In the genomic region with DNA sequence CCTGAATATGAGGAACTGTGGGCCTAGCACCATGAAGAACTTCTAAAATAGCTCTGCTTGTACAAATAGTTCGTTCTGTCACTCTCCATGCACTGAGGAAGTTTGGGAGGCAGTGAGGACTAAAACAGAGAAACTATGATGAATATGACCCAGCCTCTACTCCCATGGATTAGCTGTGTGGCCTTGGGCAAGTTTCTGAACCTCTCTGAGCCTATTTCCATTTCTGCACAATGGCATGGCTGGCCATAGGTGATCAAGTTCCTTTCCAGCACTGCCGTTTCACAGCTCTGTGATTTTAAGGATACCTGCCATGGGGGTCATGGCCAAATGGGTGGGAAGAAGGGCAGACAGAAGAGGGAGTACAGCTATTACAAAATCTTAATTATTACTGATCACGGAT, we compare ENCODE assay signal across 32 cellular contexts. TPM values are rescaled to one million over a fixed set of nuclear protein-coding genes. Genes with fewer than 3 reads are reported as not detected.
DNase-seq lines count a peak whose midpoint lies in the region; ATAC-seq, FAIRE-seq and TF ChIP-seq lines count a peak whose summit lies in the region.
"Had no signal": no experiment of that assay in that cellular context is flagged by ENCODE, and none has a peak within 500 bp of the region (broad histone marks: within the 10 kb centered on the region; RNA-seq: fewer than 3 reads in every experiment).

No MANE protein-coding gene starts in this region.

- H3K4me3 ChIP-seq in right cardiac atrium (ENCODE audit: low read length) (no peak overlapping the region), HepG2 (replicated peaks in 1 of 3; ENCODE audit: insufficient read depth in 1 of 3, low read depth in 2 of 3, low read length in 3 of 3) (no peak overlapping the region), gastrocnemius medialis (no peak overlapping the region)
- H3K4me3 ChIP-seq: upper lobe of left lung had no signal

- TF ChIP-seq CTCF in HepG2 (CRISPR knock-in tag; IDR thresholded peaks at IDR 0.05) (no peak), gastrocnemius medialis (IDR thresholded peaks at IDR 0.05 in 4 of 5, conservative IDR thresholded peaks at IDR 0.05 in 1 of 5) (no peak)

- POLR2A ChIA-PET in HepG2 (lab: Yijun Ruan, JAX), result interaction anchor here (0.7 kb wide), 1 partner anchor 10 kb away, joined by 3 read pairs; no protein-coding TSS in a partner anchor
- POLR2A ChIA-PET in activated CD4-positive, alpha-beta T cell treated with anti-CD3 and anti-CD28 coated beads, Interleukin-2, amount 10 ng/mL, durations not matched to agents 7 days and 5 days (lab: Charles Lee), result no interaction called here

- CTCF ChIA-PET in HepG2 (lab: Yijun Ruan, JAX; ENCODE audit: low intra/inter-chr PET ratio, low total read pairs), result no interaction called here
- CTCF ChIA-PET in activated CD4-positive, alpha-beta T cell treated with anti-CD3 and anti-CD28 coated beads, Interleukin-2, amount 10 ng/mL, durations not matched to agents 7 days and 5 days (lab: Charles Lee), result interaction anchor here (0.9 kb wide), 1 partner anchor 258 kb away, joined by 3 read pairs; no protein-coding TSS in a partner anchor

- H3K79me2 ChIP-seq in HepG2 (ENCODE audit: insufficient read depth, low read length), result peaks cover 56% of the 10 kb centered on the region

- TF ChIP-seq EP300 in HepG2 (IDR thresholded peaks at IDR 0.05; ENCODE audit: low read depth in 2 of 2, low read length in 2 of 2) (no peak), HepG2 (CRISPR knock-in tag; IDR thresholded peaks at IDR 0.05; ENCODE audit: borderline replicate concordance) (no peak)

- no peaks in the 10 kb centered on the region for H4K20me1 ChIP-seq in HepG2 (ENCODE audit: insufficient read depth, low read length)

- no peaks in the 10 kb centered on the region for H3K4me1 Mint-ChIP-seq in activated CD4-positive, alpha-beta T cell treated with anti-CD3 and anti-CD28 coated beads, Interleukin-2, amount 10 ng/mL, durations not matched to agents 7 days and 5 days

- H3K9me3 ChIP-seq in right cardiac atrium (ENCODE audit: control insufficient read depth, low read length) (no peaks in the 10 kb centered on the region), HepG2 (ENCODE audit: low read length) (no peaks in the 10 kb centered on the region), gastrocnemius medialis (no peaks in the 10 kb centered on the region)
- H3K9me3 ChIP-seq: upper lobe of left lung had no signal

- in situ Hi-C loops in HepG2 (cut with HindIII; ENCODE audit: extremely low pct_ligation_motif_present, low pct_unique_long_range_greater_than_20kb), result no loop called here
- in situ Hi-C loops in gastrocnemius medialis (cut with MboI; ENCODE audit: low sequenced_read_pairs in 4 of 4), result no loop called here

- H3K4me2 ChIP-seq in HepG2 (ENCODE audit: low read depth, low read length), result peak overlapping the region; percentile 6; the same call in 1 of the 2 replicates

- H3K4me3 Mint-ChIP-seq in activated CD4-positive, alpha-beta T cell treated with anti-CD3 and anti-CD28 coated beads, Interleukin-2, amount 10 ng/mL, durations not matched to agents 7 days and 5 days, result no peak overlapping the region
- H3K4me3 Mint-ChIP-seq: activated CD8-positive, alpha-beta T cell treated with anti-CD3 and anti-CD28 coated beads for 36 hours; activated T-helper 1 cell treated with anti-CD3 and anti-CD28 coated beads, Interleukin-12 subunit alpha, Interleukin-12 subunit beta, Interleukin-2, Interleukin-4 antibody, amounts not matched to agents 30 ng/mL and 10 ng/mL and 1 ng/mL, durations not matched to agents 14 hours and 24 hours and 36 hours; CD4-positive, alpha-beta T cell; dendritic cell treated with granulocyte-macrophage colony-stimulating factor and Interleukin-4, amounts not matched to agents 40 ng/mL and 50 ng/mL, for 4 days; endodermal cell had no signal

- peak overlapping the region; percentile 40 for H3K27ac ChIP-seq in right cardiac atrium (ENCODE audit: low read length)
- H3K27ac ChIP-seq in HepG2 (ENCODE audit: extremely low read length, insufficient read depth, low read length), result no peak overlapping the region
- peak overlapping the region; percentile 31 to 78 (median 45) for H3K27ac ChIP-seq in gastrocnemius medialis
- H3K27ac ChIP-seq: parathyroid adenoma, upper lobe of left lung had no signal

- DNase-seq in right cardiac atrium, result no peak
- no peak for DNase-seq in left ventricle myocardium superior
- no peak for DNase-seq in HepG2 (ENCODE audit: low spot score)
- no peak for DNase-seq in gastrocnemius medialis
- no peak for DNase-seq in SW 1271 (lab: John Stamatoyannopoulos, UW)
- DNase-seq in activated CD4-positive, alpha-beta T cell treated with anti-CD3 and anti-CD28 coated beads, Interleukin-2, amount 10 ng/mL, durations not matched to agents 7 days and 5 days, result no peak
- DNase-seq in activated naive CD4-positive, alpha-beta T cell (lab: John Stamatoyannopoulos, UW), result no peak
- DNase-seq: activated CD4-positive, CD25-positive, alpha-beta regulatory T cell treated with anti-CD3 and anti-CD28 coated beads, Interleukin-2, amount 50 U/mL, for 72 hours; activated CD8-positive, alpha-beta memory T cell treated with anti-CD3 and anti-CD28 coated beads, Interleukin-2, amount 50 U/mL, for 48 hours; activated CD8-positive, alpha-beta T cell treated with anti-CD3 and anti-CD28 coated beads for 36 hours; activated naive CD4-positive, alpha-beta T cell treated with anti-CD3 and anti-CD28 coated beads, Interleukin-2, amount 50 U/mL, for 16 hours; AML-193; amniotic stem cell; CD4-positive, alpha-beta T cell; endodermal cell; foreskin melanocyte; HCEC 1CT; hippocampal formation; Kasumi-1; left colon; mesenchymal stem cell; NCI-H1436; NCI-H2081 treated with DMSO at 0.1 percent for 48 hours; NCI-H226; NCI-H526 treated with DMSO at 0.1 percent for 48 hours; SHP77; stimulated activated CD4-positive, alpha-beta T cell treated with anti-CD3 and anti-CD28 coated beads, Interleukin-4, amount 100 ng/mL, for 1 hour; T-helper 2 cell; upper lobe of left lung had no signal

- no peak overlapping the region for H3K27ac Mint-ChIP-seq in activated CD4-positive, alpha-beta T cell treated with anti-CD3 and anti-CD28 coated beads, Interleukin-2, amount 10 ng/mL, durations not matched to agents 7 days and 5 days
- H3K27ac Mint-ChIP-seq: activated CD8-positive, alpha-beta T cell treated with anti-CD3 and anti-CD28 coated beads for 36 hours; activated T-helper 1 cell treated with anti-CD3 and anti-CD28 coated beads, Interleukin-12 subunit alpha, Interleukin-12 subunit beta, Interleukin-2, Interleukin-4 antibody, amounts not matched to agents 30 ng/mL and 10 ng/mL and 1 ng/mL, durations not matched to agents 14 hours and 24 hours and 36 hours; CD4-positive, alpha-beta T cell; dendritic cell treated with granulocyte-macrophage colony-stimulating factor and Interleukin-4, amounts not matched to agents 40 ng/mL and 50 ng/mL, for 4 days; endodermal cell had no signal

- H3K9ac ChIP-seq in HepG2 (ENCODE audit: insufficient read depth, low read depth, low read length), result no peak overlapping the region
- H3K9ac ChIP-seq: parathyroid adenoma had no signal

- no peak for TF ChIP-seq RAD21 in HepG2 (CRISPR knock-in tag; IDR thresholded peaks at IDR 0.05)

- peaks cover 1% of the 10 kb centered on the region for H3K27me3 Mint-ChIP-seq in activated CD4-positive, alpha-beta T cell treated with anti-CD3 and anti-CD28 coated beads, Interleukin-2, amount 10 ng/mL, durations not matched to agents 7 days and 5 days
- H3K27me3 Mint-ChIP-seq: activated CD8-positive, alpha-beta T cell treated with anti-CD3 and anti-CD28 coated beads for 36 hours; CD4-positive, alpha-beta T cell; dendritic cell treated with granulocyte-macrophage colony-stimulating factor and Interleukin-4, amounts not matched to agents 40 ng/mL and 50 ng/mL, for 4 days had no signal

- no TSS peak for BruUV-seq in HepG2 (replicated peaks; lab: Mats Ljungman, UMichigan)

- no peaks in the 10 kb centered on the region for H3K9me3 Mint-ChIP-seq in activated CD4-positive, alpha-beta T cell treated with anti-CD3 and anti-CD28 coated beads, Interleukin-2, amount 10 ng/mL, durations not matched to agents 7 days and 5 days
- H3K9me3 Mint-ChIP-seq: activated CD8-positive, alpha-beta T cell treated with anti-CD3 and anti-CD28 coated beads for 36 hours; activated T-helper 1 cell treated with anti-CD3 and anti-CD28 coated beads, Interleukin-12 subunit alpha, Interleukin-12 subunit beta, Interleukin-2, Interleukin-4 antibody, amounts not matched to agents 30 ng/mL and 10 ng/mL and 1 ng/mL, durations not matched to agents 14 hours and 24 hours and 36 hours; CD4-positive, alpha-beta T cell; dendritic cell treated with granulocyte-macrophage colony-stimulating factor and Interleukin-4, amounts not matched to agents 40 ng/mL and 50 ng/mL, for 4 days; endodermal cell had no signal

- TF ChIP-seq POLR2A in HepG2 (IDR thresholded peaks at IDR 0.05; ENCODE audit: insufficient read depth in 1 of 2, low read depth in 2 of 2, low read length in 2 of 2) (no peak), gastrocnemius medialis (IDR thresholded peaks at IDR 0.05) (no peak)

- no peaks in the 10 kb centered on the region for H3K36me3 ChIP-seq in HepG2 (replicated peaks in 1 of 2; ENCODE audit: control insufficient read depth in 1 of 2, insufficient read depth in 2 of 2, low read length in 2 of 2)
- no peaks in the 10 kb centered on the region for H3K36me3 ChIP-seq in gastrocnemius medialis
- H3K36me3 ChIP-seq: upper lobe of left lung had no signal

- intact Hi-C loops in right cardiac atrium (cut with DNase I), result no loop called here
- intact Hi-C loops in left ventricle myocardium superior (cut with micrococcal nuclease), result no loop called here
- intact Hi-C loops in HepG2 (cut with micrococcal nuclease; ENCODE audit: unreplicated experiment), result loop anchor here (2.0 to 5.0 kb wide), 2 partner anchors 57 to 99 kb away; a partner anchor contains a TSS
- intact Hi-C loops in gastrocnemius medialis (cut with DNase I; ENCODE audit: low total_unique reads), result no loop called here

- H3K36me3 Mint-ChIP-seq in activated CD4-positive, alpha-beta T cell treated with anti-CD3 and anti-CD28 coated beads, Interleukin-2, amount 10 ng/mL, durations not matched to agents 7 days and 5 days (ENCODE audit: low read depth), result no peaks in the 10 kb centered on the region

- H3K4me1 ChIP-seq in right cardiac atrium (ENCODE audit: control insufficient read depth, insufficient read depth, low read length) (peaks cover 27% of the 10 kb centered on the region), HepG2 (ENCODE audit: insufficient read depth, low read length) (peaks cover 81% of the 10 kb centered on the region), gastrocnemius medialis (peaks cover 71 to 77% of the 10 kb centered on the region in 2 donors)
- H3K4me1 ChIP-seq: parathyroid adenoma had no signal

- H2AFZ ChIP-seq in HepG2 (ENCODE audit: low read length), result no peak overlapping the region
- H2AFZ ChIP-seq: parathyroid adenoma had no signal

- 85% methylated on average over 3 of the region's 3 CpGs for WGBS in right cardiac atrium
- WGBS in HepG2 (ENCODE audit: low lambda C conversion rate), result 85% methylated on average over 3 of the region's 3 CpGs

- FAIRE-seq in HepG2 (lab: Jason Lieb, UNC), result no peak

- H3K27me3 ChIP-seq in right cardiac atrium (ENCODE audit: control insufficient read depth, insufficient read depth), result no peaks in the 10 kb centered on the region
- H3K27me3 ChIP-seq in HepG2 (ENCODE audit: control insufficient read depth in 1 of 2, insufficient read depth in 2 of 2, low read length in 2 of 2), result no peaks in the 10 kb centered on the region
- H3K27me3 ChIP-seq in gastrocnemius medialis, result no peaks in the 10 kb centered on the region
- H3K27me3 ChIP-seq: upper lobe of left lung had no signal

- ATAC-seq in right cardiac atrium, result no peak
- no peak for ATAC-seq in left ventricle myocardium superior
- no peak for ATAC-seq in HepG2
- no peak for ATAC-seq in gastrocnemius medialis
- ATAC-seq: activated CD8-positive, alpha-beta T cell treated with anti-CD3 and anti-CD28 coated beads for 36 hours had no signal

RNA-seq across cellular contexts. Expression of a gene that starts 57.6 kb away (rescaled TPM):
- total RNA-seq in right cardiac atrium, result 100 to 1,000 TPM; 347 to 511 (median 454) TPM
- 225 TPM for polyA plus RNA-seq in right cardiac atrium
- 703 TPM for total RNA-seq in left ventricle myocardium superior
- 16.8 and 21.0 TPM in 2 replicates for total RNA-seq in HepG2 (2016; rRNA removed; fragmentation: Illumina TruSeq; extraction: Trizol)
- 6.9 and 8.4 TPM in 2 replicates for total RNA-seq in HepG2 (2016; cell fraction: cytosol; rRNA removed; fragmentation: Illumina TruSeq; extraction: Trizol; ENCODE audit: low read depth)
- 16.7 and 20.1 TPM in 2 replicates for total RNA-seq in HepG2 (2016; cell fraction: insoluble cytoplasmic fraction; rRNA removed; fragmentation: Illumina TruSeq; extraction: Trizol)
- 6.8 and 7.4 TPM in 2 replicates for total RNA-seq in HepG2 (2016; cell fraction: membrane; rRNA removed; fragmentation: Illumina TruSeq; extraction: Trizol)
- 22.7 and 24.8 TPM in 2 replicates for total RNA-seq in HepG2 (2016; cell fraction: nucleus; rRNA removed; fragmentation: Illumina TruSeq; extraction: Trizol)
- polyA plus RNA-seq in HepG2 (2011; rRNA removed), result 30.1 and 39.8 TPM in 2 replicates
- polyA plus RNA-seq in HepG2 (2011; cell fraction: cytosol; rRNA removed), result 21.6 and 22.7 TPM in 2 replicates
- 39.9 and 56.8 TPM in 2 replicates for polyA plus RNA-seq in HepG2 (2011; cell fraction: nucleus; rRNA removed)
- polyA plus RNA-seq in HepG2 (2012), result 22.1 and 55.4 TPM in 2 replicates
- polyA plus RNA-seq in HepG2 (2016; cell fraction: cytosol; fragmentation: Illumina TruSeq; extraction: Trizol; ENCODE audit: low read depth), result 0.37 and 0.66 TPM in 2 replicates
- polyA plus RNA-seq in HepG2 (2016; cell fraction: insoluble cytoplasmic fraction; fragmentation: Illumina TruSeq; extraction: Trizol; ENCODE audit: low read depth), result 18.0 and 20.6 TPM in 2 replicates
- polyA plus RNA-seq in HepG2 (2016; cell fraction: membrane; fragmentation: Illumina TruSeq; extraction: Trizol; ENCODE audit: low read depth), result 1.4 and 1.9 TPM in 2 replicates
- 24.7 and 25.1 TPM in 2 replicates for polyA plus RNA-seq in HepG2 (2016; cell fraction: nucleus; fragmentation: Illumina TruSeq; extraction: Trizol; ENCODE audit: insufficient read depth, low read depth)
- 2.7 and 66.2 TPM in 2 replicates for polyA minus RNA-seq in HepG2 (2011; rRNA and poly(A)+ RNA removed; ENCODE audit: low replicate concordance)
- 28.0 and 29.9 TPM in 2 replicates for polyA minus RNA-seq in HepG2 (2011; cell fraction: cytosol; rRNA and poly(A)+ RNA removed)
- 81.3 and 96.8 TPM in 2 replicates for polyA minus RNA-seq in HepG2 (2011; cell fraction: nucleus; rRNA and poly(A)+ RNA removed)
- total RNA-seq in gastrocnemius medialis, result 100 to 1,000 TPM; 146 to 331 (median 186) TPM
- total RNA-seq in activated CD4-positive, alpha-beta T cell treated with anti-CD3 and anti-CD28 coated beads, Interleukin-2, amount 10 ng/mL, durations not matched to agents 7 days and 5 days, result under 1 TPM; 0.56 to 0.74 TPM

Comparison
In these comparisons a context has a peak if more than half of its experiments do, and no peak if none do; other contexts are left out.
1. RNA of a gene that starts 57.6 kb away (total RNA-seq): 703 TPM in left ventricle myocardium superior (single experiment), 347 to 511 TPM in right cardiac atrium, 146 to 331 TPM in gastrocnemius medialis and 6.8 to 24.8 TPM in HepG2; 0.56 to 0.74 TPM in activated CD4-positive, alpha-beta T cell treated with anti-CD3 and anti-CD28 coated beads, Interleukin-2, amount 10 ng/mL, durations not matched to agents 7 days and 5 days; every median in the first group is over 4 times any median in the second.